In the genomic region with DNA sequence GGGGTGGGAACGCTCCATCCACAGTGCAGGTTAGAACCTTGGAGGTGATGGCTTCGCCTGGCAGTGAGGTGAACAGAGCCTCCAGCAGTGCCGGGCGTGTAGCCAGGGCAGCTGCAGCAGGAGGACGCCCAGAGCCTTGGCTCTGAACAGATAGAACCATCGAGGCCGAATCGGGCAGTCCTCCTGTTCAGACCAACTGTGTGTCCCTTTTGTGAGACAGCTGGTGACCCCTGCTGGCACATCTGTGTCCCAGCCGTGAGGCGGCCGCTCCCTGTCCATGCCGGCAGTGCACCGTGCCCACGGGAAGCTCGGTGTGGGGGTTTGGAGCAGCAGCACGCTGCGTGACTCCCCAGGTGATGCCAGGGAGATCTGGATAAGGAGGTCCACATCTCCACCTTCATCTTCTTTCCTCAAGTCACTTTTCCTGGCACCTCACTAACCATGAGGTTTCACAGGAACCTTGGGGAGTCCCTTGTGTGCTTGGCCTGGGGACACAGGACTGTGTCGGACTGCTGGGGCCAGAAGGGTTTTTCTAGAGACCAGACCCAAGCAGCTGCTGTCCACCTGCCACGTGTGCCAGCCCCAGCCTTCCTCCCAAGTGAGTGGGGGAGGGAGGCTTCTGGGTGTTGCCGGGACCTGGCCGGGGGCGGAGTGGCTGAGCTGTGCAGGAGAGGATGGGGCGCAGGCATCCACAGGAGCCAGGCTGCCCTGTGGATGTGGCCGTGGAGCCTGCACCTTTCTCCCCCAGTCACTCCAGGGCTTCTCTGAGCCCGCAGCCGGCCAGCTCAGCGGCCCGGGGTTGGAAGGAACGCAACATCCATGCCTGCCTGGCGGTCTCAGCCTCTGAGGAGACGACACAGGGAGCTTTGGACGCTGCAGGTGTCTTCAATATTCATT, we compare ENCODE assay signal across 13 cellular contexts.
A peak's percentile ranks its signal among the peaks of the same experiment; 100 is the strongest.
DNase-seq lines count a peak whose midpoint lies in the region; ATAC-seq and TF ChIP-seq lines count a peak whose summit lies in the region.
"Had no signal": no experiment of that assay in that cellular context is flagged by ENCODE, and none has a peak within 500 bp of the region (broad histone marks: within the 10 kb centered on the region; RNA-seq: fewer than 3 reads in every experiment).

No MANE protein-coding gene starts in this region.

- TF ChIP-seq POLR2A in testis (IDR thresholded peaks at IDR 0.05) (no peak), stomach (IDR thresholded peaks at IDR 0.05) (no peak)

- BruUV-seq in mammary epithelial cell (replicated peaks; lab: Mats Ljungman, UMichigan): no TSS peak

- no peak overlapping the region for H3K9ac ChIP-seq in mammary epithelial cell (ENCODE audit: insufficient read depth, low read length)

- H3K4me1 ChIP-seq in right cardiac atrium (ENCODE audit: control insufficient read depth, insufficient read depth, low read length) (peaks cover 7% of the 10 kb centered on the region), testis (peaks cover 32% of the 10 kb centered on the region), mammary epithelial cell (ENCODE audit: insufficient read depth, low read length) (peaks cover 15% of the 10 kb centered on the region), stomach (peaks cover 0 to 13% (median 0%) of the 10 kb centered on the region in 4 donors)

- no peak overlapping the region for H3K4me2 ChIP-seq in mammary epithelial cell (ENCODE audit: insufficient read depth, low read depth, low read length)

- TF ChIP-seq CTCF in VCaP (conservative IDR thresholded peaks at IDR 0.05) (peak; percentile 23), testis (IDR thresholded peaks at IDR 0.05) (peak in 1 of 3 experiments; percentile 28), mammary epithelial cell (conservative IDR thresholded peaks at IDR 0.05 in 1 of 2, IDR thresholded peaks at IDR 0.05 in 1 of 2; ENCODE audit: extremely low read depth in 1 of 2, insufficient read depth in 1 of 2, low read depth in 1 of 2, low read length in 2 of 2) (peak in 1 of 2 donors; percentile 30), stomach (IDR thresholded peaks at IDR 0.05) (no peak)

- CTCF ChIA-PET in mammary epithelial cell (lab: Charles Lee; ENCODE audit: low non-redundant PET): no interaction called here

- in situ Hi-C loops in mammary epithelial cell (cut with MboI; ENCODE audit: low sequenced_read_pairs in 2 of 2): no loop called here

- H3K27ac ChIP-seq in VCaP: no peak overlapping the region
- no peak overlapping the region for H3K27ac ChIP-seq in right cardiac atrium (ENCODE audit: low read length)
- peak overlapping the region; percentile 47 to 60 for H3K27ac ChIP-seq in testis
- H3K27ac ChIP-seq in mammary epithelial cell (ENCODE audit: insufficient read depth, low read depth, low read length): no peak overlapping the region
- H3K27ac ChIP-seq in stomach: no peak overlapping the region
- H3K27ac ChIP-seq: PC-9 had no signal

- intact Hi-C loops in Right ventricle myocardium inferior (cut with DNase I) (no loop called here), cardiac septum (cut with DNase I) (no loop called here), right cardiac atrium (cut with DNase I) (no loop called here), testis (cut with DNase I; ENCODE audit: low total_unique reads) (no loop called here), mammary epithelial cell (cut with micrococcal nuclease) (no loop called here), stomach (cut with DNase I; ENCODE audit: low total_unique reads) (no loop called here)

- dilution Hi-C loops in mammary epithelial cell (cut with HindIII; ENCODE audit: low sequenced_read_pairs): no loop called here

- no peaks in the 10 kb centered on the region for H4K20me1 ChIP-seq in mammary epithelial cell (ENCODE audit: insufficient read depth, low read length)

- H3K36me3 ChIP-seq in testis (ENCODE audit: low read depth, missing control alignments) (no peaks in the 10 kb centered on the region), mammary epithelial cell (ENCODE audit: insufficient read depth, low read length) (peaks cover 4% of the 10 kb centered on the region), stomach (peaks cover 19 to 83% (median 74%) of the 10 kb centered on the region in 4 donors)

- peak; percentile 74 for DNase-seq in Right ventricle myocardium inferior (ENCODE audit: missing footprints)
- no peak for DNase-seq in cardiac septum (ENCODE audit: low spot score)
- DNase-seq in right cardiac atrium: peak; percentile 44 to 78 (median 73)
- DNase-seq in testis: peak; percentile 79
- DNase-seq in mammary epithelial cell: no peak
- DNase-seq in stomach: no peak
- DNase-seq: AML-193; central memory CD4-positive, alpha-beta T cell; NCI-H1694; PC-9 had no signal

- H3K9me3 ChIP-seq in right cardiac atrium (ENCODE audit: control insufficient read depth, low read length) (no peaks in the 10 kb centered on the region), testis (no peaks in the 10 kb centered on the region), mammary epithelial cell (replicated peaks; ENCODE audit: insufficient read depth, low read length) (no peaks in the 10 kb centered on the region), stomach (no peaks in the 10 kb centered on the region)

- H3K27me3 ChIP-seq in right cardiac atrium (ENCODE audit: control insufficient read depth, insufficient read depth) (no peaks in the 10 kb centered on the region), testis (no peaks in the 10 kb centered on the region), mammary epithelial cell (ENCODE audit: insufficient read depth, low read length) (no peaks in the 10 kb centered on the region), stomach (no peaks in the 10 kb centered on the region)

- 75% methylated on average over 32 of the region's 32 CpGs for WGBS in right cardiac atrium
- WGBS in testis, 2 donors: 69 to 84% methylated on average over 25 to 31 of the region's 32 CpGs
- 76% methylated on average over 27 of the region's 32 CpGs for WGBS in mammary epithelial cell (ENCODE audit: low coverage, missing lambda C conversion rate)
- WGBS in stomach, 5 donors: 88 to 91% (median 89%) methylated on average over 29 to 32 of the region's 32 CpGs

- TF ChIP-seq EP300 in stomach (IDR thresholded peaks at IDR 0.05): no peak

- no peak overlapping the region for H2AFZ ChIP-seq in mammary epithelial cell (ENCODE audit: low read depth, low read length)
- H2AFZ ChIP-seq: PC-9 had no signal

- peaks cover 64% of the 10 kb centered on the region for H3K79me2 ChIP-seq in mammary epithelial cell (ENCODE audit: insufficient read depth, low read length)

- no peak overlapping the region for H3K4me3 ChIP-seq in right cardiac atrium (ENCODE audit: low read length)
- no peak overlapping the region for H3K4me3 ChIP-seq in testis
- no peak overlapping the region for H3K4me3 ChIP-seq in mammary epithelial cell (replicated peaks in 1 of 3; ENCODE audit: insufficient read depth in 1 of 3, low read depth in 2 of 3, low read length in 3 of 3)
- H3K4me3 ChIP-seq in stomach: no peak overlapping the region
- H3K4me3 ChIP-seq: PC-9, skin epidermis had no signal

- ATAC-seq in Right ventricle myocardium inferior: peak; percentile 62
- peak; percentile 33 to 51 for ATAC-seq in right cardiac atrium
- no peak for ATAC-seq in HG02798 (IDR thresholded peaks at IDR 0.05; ENCODE audit: poor library complexity, unreplicated experiment)

Comparison
In these comparisons a context has a peak if more than half of its experiments do, and no peak if none do; other contexts are left out.
1. DNase-seq: peak in Right ventricle myocardium inferior (single experiment), right cardiac atrium (3 of 3) and testis (single experiment); none in cardiac septum (single experiment), mammary epithelial cell (single experiment) and stomach (single experiment).
2. H3K27ac ChIP-seq: peak in testis (2 of 2); none in VCaP (single experiment), right cardiac atrium (single experiment), mammary epithelial cell (single experiment) and stomach (0 of 5).